In genomic region chr2:232632904-232633412, GRCh38 we compare ENCODE assay signal across 8 cellular contexts.
DNase-seq lines count a peak whose midpoint lies in the region; ATAC-seq and TF ChIP-seq lines count a peak whose summit lies in the region.

No MANE protein-coding gene starts in this region.

- DNase-seq in activated CD8-positive, alpha-beta memory T cell treated with anti-CD3 and anti-CD28 coated beads, Interleukin-2, amount 50 U/mL, for 4 hours, result peak; percentile 31
- no peak for DNase-seq in activated CD8-positive, alpha-beta memory T cell treated with anti-CD3 and anti-CD28 coated beads, Interleukin-2, amount 50 U/mL, for 48 hours
- DNase-seq in amygdala (lab: John Stamatoyannopoulos, UW) (peak in 52 of 56 donors; percentile 30 to 90 (median 76)), skeletal muscle cell (ENCODE audit: low read depth) (no peak), SIG-M5 (lab: John Stamatoyannopoulos, UW) (no peak), HEK293T (ENCODE audit: extremely low spot score) (no peak)

- H3K4me3 ChIP-seq in iPS-11a (ENCODE audit: low read depth, low read length) (peak overlapping the region; percentile 48), skeletal muscle cell (ENCODE audit: low read depth, low read length) (peak overlapping the region; percentile 59)

- POLR2A ChIA-PET in HEK293T (lab: Yijun Ruan, JAX), result interaction anchor here (0.7 to 2.3 kb wide), 7 partner anchors 9 to 82 kb away, joined by 3 to 11 read pairs (median 4); partner anchors contain the start of genes EIF4E2, GIGYF2 and TIGD1

- CTCF ChIA-PET in HEK293T (lab: Yijun Ruan, JAX), result interaction anchor here (0.6 to 1.1 kb wide), 3 partner anchors 9 to 816 kb away, joined by 3 to 4 read pairs (median 4); no protein-coding TSS in a partner anchor

- no peak for ATAC-seq in GM18520 (IDR thresholded peaks at IDR 0.05; ENCODE audit: unreplicated experiment)

TF ChIP-seq in HEK293T, 16 proteins besides CTCF, POLR2A, EP300 and RAD21:
- no peak for TF ChIP-seq FOXK2 (IDR thresholded peaks at IDR 0.05)
- no peak for TF ChIP-seq CTBP1 (IDR thresholded peaks at IDR 0.05; ENCODE audit: borderline replicate concordance)
- TF ChIP-seq LEF1 (IDR thresholded peaks at IDR 0.05; ENCODE audit: borderline replicate concordance), result no peak
- TF ChIP-seq BHLHE40 (IDR thresholded peaks at IDR 0.05; ENCODE audit: borderline replicate concordance), result no peak
- TF ChIP-seq FOXM1 (IDR thresholded peaks at IDR 0.05; ENCODE audit: borderline replicate concordance), result no peak
- TF ChIP-seq L3MBTL2 (conservative IDR thresholded peaks at IDR 0.05), result no peak
- TF ChIP-seq TARDBP (IDR thresholded peaks at IDR 0.05), result no peak
- no peak for TF ChIP-seq SP1 (IDR thresholded peaks at IDR 0.05)
- no peak for TF ChIP-seq NFRKB (IDR thresholded peaks at IDR 0.05)
- no peak for TF ChIP-seq SUZ12 (IDR thresholded peaks at IDR 0.05)
- TF ChIP-seq ARNT (IDR thresholded peaks at IDR 0.05), result no peak
- TF ChIP-seq ZNF384 (IDR thresholded peaks at IDR 0.05), result no peak
- TF ChIP-seq FOXA1 (IDR thresholded peaks at IDR 0.05), result no peak
- TF ChIP-seq, protein P1, sequence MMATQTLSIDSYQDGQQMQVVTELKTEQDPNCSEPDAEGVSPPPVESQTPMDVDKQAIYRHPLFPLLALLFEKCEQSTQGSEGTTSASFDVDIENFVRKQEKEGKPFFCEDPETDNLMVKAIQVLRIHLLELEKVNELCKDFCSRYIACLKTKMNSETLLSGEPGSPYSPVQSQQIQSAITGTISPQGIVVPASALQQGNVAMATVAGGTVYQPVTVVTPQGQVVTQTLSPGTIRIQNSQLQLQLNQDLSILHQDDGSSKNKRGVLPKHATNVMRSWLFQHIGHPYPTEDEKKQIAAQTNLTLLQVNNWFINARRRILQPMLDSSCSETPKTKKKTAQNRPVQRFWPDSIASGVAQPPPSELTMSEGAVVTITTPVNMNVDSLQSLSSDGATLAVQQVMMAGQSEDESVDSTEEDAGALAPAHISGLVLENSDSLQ (IDR thresholded peaks at IDR 0.05), result no peak

Comparison
In these comparisons a context has a peak if more than half of its experiments do, and no peak if none do; other contexts are left out.
1. DNase-seq: peak in activated CD8-positive, alpha-beta memory T cell treated with anti-CD3 and anti-CD28 coated beads, Interleukin-2, amount 50 U/mL, for 4 hours (single experiment) and amygdala (52 of 56); none in activated CD8-positive, alpha-beta memory T cell treated with anti-CD3 and anti-CD28 coated beads, Interleukin-2, amount 50 U/mL, for 48 hours (single experiment), skeletal muscle cell (single experiment), SIG-M5 (single experiment) and HEK293T (single experiment).